2 cellular contexts compared by ENCODE assay signal in the genomic region with DNA sequence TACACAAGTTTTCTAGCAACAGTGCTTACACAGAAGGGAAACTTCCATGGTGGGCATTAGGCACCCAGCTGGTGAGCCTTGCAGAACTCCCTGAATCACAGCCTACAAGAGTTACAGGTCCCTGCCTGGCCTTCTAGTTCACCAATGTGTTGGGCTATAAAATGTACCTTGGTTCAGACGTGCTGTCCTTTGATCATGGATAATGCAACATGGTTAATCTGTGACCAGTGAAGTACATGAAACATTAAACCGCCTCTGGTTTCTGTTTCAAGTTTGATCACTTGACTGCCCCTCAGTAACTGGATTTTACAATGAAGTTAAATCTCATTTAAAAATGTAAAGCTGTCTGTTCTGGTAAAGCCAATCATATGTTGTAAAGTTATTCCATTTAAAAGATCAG.
TF ChIP-seq lines count a peak whose summit lies in the region.

No MANE protein-coding gene starts in this region.

TF ChIP-seq in SK-N-SH, 30 proteins besides CTCF, POLR2A, EP300 and RAD21 (continued from another document):
- TF ChIP-seq, protein P1, sequence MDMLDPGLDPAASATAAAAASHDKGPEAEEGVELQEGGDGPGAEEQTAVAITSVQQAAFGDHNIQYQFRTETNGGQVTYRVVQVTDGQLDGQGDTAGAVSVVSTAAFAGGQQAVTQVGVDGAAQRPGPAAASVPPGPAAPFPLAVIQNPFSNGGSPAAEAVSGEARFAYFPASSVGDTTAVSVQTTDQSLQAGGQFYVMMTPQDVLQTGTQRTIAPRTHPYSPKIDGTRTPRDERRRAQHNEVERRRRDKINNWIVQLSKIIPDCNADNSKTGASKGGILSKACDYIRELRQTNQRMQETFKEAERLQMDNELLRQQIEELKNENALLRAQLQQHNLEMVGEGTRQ (IDR thresholded peaks at IDR 0.05; ENCODE audit: borderline replicate concordance, low read depth, low read length) = no peak
- TF ChIP-seq CHD2 (IDR thresholded peaks at IDR 0.05; ENCODE audit: low read length, partially characterized antibody) (no peak), RCOR1 (IDR thresholded peaks at IDR 0.05; ENCODE audit: low read length) (no peak), NFIC (IDR thresholded peaks at IDR 0.05; ENCODE audit: borderline replicate concordance) (no peak), GATA2 (CRISPR knock-in tag; IDR thresholded peaks at IDR 0.05) (no peak), TEAD4 (IDR thresholded peaks at IDR 0.05; ENCODE audit: borderline replicate concordance, insufficient read depth) (no peak), SIN3A (IDR thresholded peaks at IDR 0.05; ENCODE audit: borderline replicate concordance, low read depth, low read length) (no peak), MEF2A (IDR thresholded peaks at IDR 0.05; ENCODE audit: borderline replicate concordance, low read depth) (no peak), FOXM1 (IDR thresholded peaks at IDR 0.05; ENCODE audit: low read depth) (no peak)

TF ChIP-seq in SK-N-SH treated with all-trans-retinoic acid at 6 μM for 48 hours, 23 proteins besides CTCF, POLR2A, EP300 and RAD21 (continued from another document):
- TF ChIP-seq, protein P2, sequence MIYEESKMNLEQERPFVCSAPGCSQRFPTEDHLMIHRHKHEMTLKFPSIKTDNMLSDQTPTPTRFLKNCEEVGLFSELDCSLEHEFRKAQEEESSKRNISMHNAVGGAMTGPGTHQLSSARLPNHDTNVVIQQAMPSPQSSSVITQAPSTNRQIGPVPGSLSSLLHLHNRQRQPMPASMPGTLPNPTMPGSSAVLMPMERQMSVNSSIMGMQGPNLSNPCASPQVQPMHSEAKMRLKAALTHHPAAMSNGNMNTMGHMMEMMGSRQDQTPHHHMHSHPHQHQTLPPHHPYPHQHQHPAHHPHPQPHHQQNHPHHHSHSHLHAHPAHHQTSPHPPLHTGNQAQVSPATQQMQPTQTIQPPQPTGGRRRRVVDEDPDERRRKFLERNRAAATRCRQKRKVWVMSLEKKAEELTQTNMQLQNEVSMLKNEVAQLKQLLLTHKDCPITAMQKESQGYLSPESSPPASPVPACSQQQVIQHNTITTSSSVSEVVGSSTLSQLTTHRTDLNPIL (CRISPR knock-in tag; IDR thresholded peaks at IDR 0.05; ENCODE audit: low read depth) = no peak
- TF ChIP-seq, protein P3, sequence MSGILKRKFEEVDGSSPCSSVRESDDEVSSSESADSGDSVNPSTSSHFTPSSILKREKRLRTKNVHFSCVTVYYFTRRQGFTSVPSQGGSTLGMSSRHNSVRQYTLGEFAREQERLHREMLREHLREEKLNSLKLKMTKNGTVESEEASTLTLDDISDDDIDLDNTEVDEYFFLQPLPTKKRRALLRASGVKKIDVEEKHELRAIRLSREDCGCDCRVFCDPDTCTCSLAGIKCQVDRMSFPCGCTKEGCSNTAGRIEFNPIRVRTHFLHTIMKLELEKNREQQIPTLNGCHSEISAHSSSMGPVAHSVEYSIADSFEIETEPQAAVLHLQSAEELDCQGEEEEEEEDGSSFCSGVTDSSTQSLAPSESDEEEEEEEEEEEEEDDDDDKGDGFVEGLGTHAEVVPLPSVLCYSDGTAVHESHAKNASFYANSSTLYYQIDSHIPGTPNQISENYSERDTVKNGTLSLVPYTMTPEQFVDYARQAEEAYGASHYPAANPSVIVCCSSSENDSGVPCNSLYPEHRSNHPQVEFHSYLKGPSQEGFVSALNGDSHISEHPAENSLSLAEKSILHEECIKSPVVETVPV (CRISPR knock-in tag; IDR thresholded peaks at IDR 0.05) = no peak
- no peak for TF ChIP-seq OSR1 (CRISPR knock-in tag; IDR thresholded peaks at IDR 0.05)
TF ChIP-seq in SK-N-SH treated with all-trans-retinoic acid at 6 μM for 48 hours: peak in this region for 0.
